Comparison of ENCODE assay signal across 10 cellular contexts in the genomic region with DNA sequence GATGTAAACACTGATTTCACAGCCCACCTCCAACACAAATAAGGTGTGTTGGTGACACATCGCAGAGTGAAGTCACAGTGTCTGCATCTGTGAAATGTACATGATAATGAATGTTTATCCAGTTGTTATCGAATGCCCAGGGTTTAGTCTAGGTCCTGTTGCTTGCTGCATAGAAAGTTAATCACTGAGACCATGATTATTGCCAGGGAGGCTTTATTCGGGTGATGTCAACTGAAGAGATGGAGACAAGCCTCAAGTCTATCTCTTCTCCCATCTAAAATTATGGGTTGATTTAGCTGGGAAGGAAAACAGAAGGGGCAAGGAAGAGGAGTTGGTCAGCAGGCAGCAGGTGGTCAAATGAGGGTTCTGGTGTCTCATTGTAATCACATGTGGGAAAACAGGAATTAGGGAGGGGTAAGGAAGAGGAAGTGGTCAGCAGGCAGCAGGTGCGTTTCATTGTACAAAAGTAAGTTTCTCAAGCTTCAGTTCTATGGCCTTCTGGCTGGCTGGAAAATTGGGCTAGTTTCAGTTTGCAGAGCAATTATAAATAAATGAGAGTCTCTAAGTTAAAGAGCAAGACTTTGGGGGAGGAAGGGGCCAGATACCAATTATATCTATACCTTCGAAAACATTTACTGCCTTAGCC.
A peak's percentile ranks its signal among the peaks of the same experiment; 100 is the strongest.
DNase-seq lines count a peak whose midpoint lies in the region; ATAC-seq lines count a peak whose summit lies in the region.
"Had no signal": no experiment of that assay in that cellular context is flagged by ENCODE, and none has a peak within 500 bp of the region (broad histone marks: within the 10 kb centered on the region; RNA-seq: fewer than 3 reads in every experiment).

No MANE protein-coding gene starts in this region.

- no peaks in the 10 kb centered on the region for H3K9me3 ChIP-seq in CD4-positive, CD25-positive, alpha-beta regulatory T cell (ENCODE audit: control insufficient read depth in 2 of 2, low read length in 2 of 2)
- H3K9me3 ChIP-seq: SJSA1 had no signal

- no peak overlapping the region for H3K4me3 ChIP-seq in CD4-positive, CD25-positive, alpha-beta regulatory T cell (ENCODE audit: low read depth, low read length)
- H3K4me3 ChIP-seq: SJSA1 had no signal

- peaks cover 23% of the 10 kb centered on the region for H3K27me3 Mint-ChIP-seq in CD4-positive, CD25-positive, alpha-beta regulatory T cell
- H3K27me3 Mint-ChIP-seq in activated CD8-positive, alpha-beta memory T cell treated with anti-CD3 and anti-CD28 coated beads, Interleukin-2, amount 10 ng/mL, durations not matched to agents 7 days and 5 days = peaks cover 2% of the 10 kb centered on the region
- H3K27me3 Mint-ChIP-seq in activated T-helper 17 cell treated with anti-CD3 and anti-CD28 coated beads, Interleukin-2, amount 50 U/mL, for 72 hours = no peaks in the 10 kb centered on the region

- no peak overlapping the region for H3K27ac ChIP-seq in CD4-positive, CD25-positive, alpha-beta regulatory T cell (ENCODE audit: insufficient read depth, low read length, poor library complexity, severe bottlenecking)

- peaks cover 0 to 8% (median 0%) of the 10 kb centered on the region in 7 donors for H3K9me3 Mint-ChIP-seq in CD4-positive, CD25-positive, alpha-beta regulatory T cell
- peaks cover 3% of the 10 kb centered on the region for H3K9me3 Mint-ChIP-seq in activated CD8-positive, alpha-beta memory T cell treated with anti-CD3 and anti-CD28 coated beads, Interleukin-2, amount 10 ng/mL, durations not matched to agents 7 days and 5 days (ENCODE audit: low read depth)
- no peaks in the 10 kb centered on the region for H3K9me3 Mint-ChIP-seq in activated T-helper 17 cell treated with anti-CD3 and anti-CD28 coated beads, Interleukin-2, amount 50 U/mL, for 72 hours

- CTCF ChIA-PET in activated CD8-positive, alpha-beta memory T cell treated with anti-CD3 and anti-CD28 coated beads, Interleukin-2, amount 10 ng/mL, durations not matched to agents 7 days and 5 days (lab: Charles Lee) = no interaction called here

- DNase-seq in CD4-positive, CD25-positive, alpha-beta regulatory T cell = no peak
- DNase-seq in NCI-H748 (lab: John Stamatoyannopoulos, UW; ENCODE audit: unreplicated experiment) (peak; percentile 91), EL (no peak), kidney glomerular epithelial cell (lab: John Stamatoyannopoulos, UW) (no peak)
- DNase-seq in activated CD8-positive, alpha-beta memory T cell treated with anti-CD3 and anti-CD28 coated beads, Interleukin-2, amount 10 ng/mL, durations not matched to agents 7 days and 5 days = no peak

- no peak overlapping the region for H3K4me3 Mint-ChIP-seq in CD4-positive, CD25-positive, alpha-beta regulatory T cell
- H3K4me3 Mint-ChIP-seq in activated CD8-positive, alpha-beta memory T cell treated with anti-CD3 and anti-CD28 coated beads, Interleukin-2, amount 10 ng/mL, durations not matched to agents 7 days and 5 days = no peak overlapping the region
- H3K4me3 Mint-ChIP-seq in activated T-helper 17 cell treated with anti-CD3 and anti-CD28 coated beads, Interleukin-2, amount 50 U/mL, for 72 hours = no peak overlapping the region

- H3K27me3 ChIP-seq in CD4-positive, CD25-positive, alpha-beta regulatory T cell (ENCODE audit: control insufficient read depth, insufficient read depth, low read length) = no peaks in the 10 kb centered on the region
- H3K27me3 ChIP-seq: SJSA1 had no signal

- H3K27ac Mint-ChIP-seq in CD4-positive, CD25-positive, alpha-beta regulatory T cell = peak overlapping the region in 2 of 3 donors; percentile 20 to 72
- no peak overlapping the region for H3K27ac Mint-ChIP-seq in activated CD8-positive, alpha-beta memory T cell treated with anti-CD3 and anti-CD28 coated beads, Interleukin-2, amount 10 ng/mL, durations not matched to agents 7 days and 5 days
- H3K27ac Mint-ChIP-seq in activated T-helper 17 cell treated with anti-CD3 and anti-CD28 coated beads, Interleukin-2, amount 50 U/mL, for 72 hours = no peak overlapping the region

- no peaks in the 10 kb centered on the region for H3K4me1 ChIP-seq in CD4-positive, CD25-positive, alpha-beta regulatory T cell (ENCODE audit: control insufficient read depth, insufficient read depth, low read length, poor library complexity, severe bottlenecking)

- H3K36me3 ChIP-seq in CD4-positive, CD25-positive, alpha-beta regulatory T cell (ENCODE audit: control insufficient read depth, insufficient read depth, low read length) = no peaks in the 10 kb centered on the region
- H3K36me3 ChIP-seq: SJSA1 had no signal

- ATAC-seq in CD4-positive, CD25-positive, alpha-beta regulatory T cell (ENCODE audit: low read depth in 2 of 2) = no peak
- peak; percentile 67 for ATAC-seq in GM19372 (IDR thresholded peaks at IDR 0.05; ENCODE audit: low read depth, unreplicated experiment)
- ATAC-seq in HG03103 (IDR thresholded peaks at IDR 0.05; ENCODE audit: low read depth, unreplicated experiment) = peak; percentile 64
- ATAC-seq in activated CD8-positive, alpha-beta memory T cell treated with anti-CD3 and anti-CD28 coated beads, Interleukin-2, amount 10 ng/mL, durations not matched to agents 7 days and 5 days = no peak
- no peak for ATAC-seq in activated T-helper 17 cell treated with anti-CD3 and anti-CD28 coated beads, Interleukin-2, amount 50 U/mL, for 72 hours (replicated peaks)
- ATAC-seq: esophagus mucosa had no signal

- H3K4me1 Mint-ChIP-seq in CD4-positive, CD25-positive, alpha-beta regulatory T cell = peaks cover 0 to 24% (median 6%) of the 10 kb centered on the region in 4 donors
- H3K4me1 Mint-ChIP-seq in activated CD8-positive, alpha-beta memory T cell treated with anti-CD3 and anti-CD28 coated beads, Interleukin-2, amount 10 ng/mL, durations not matched to agents 7 days and 5 days = peaks cover 16% of the 10 kb centered on the region
- peaks cover 12% of the 10 kb centered on the region for H3K4me1 Mint-ChIP-seq in activated T-helper 17 cell treated with anti-CD3 and anti-CD28 coated beads, Interleukin-2, amount 50 U/mL, for 72 hours

- no peaks in the 10 kb centered on the region for H3K36me3 Mint-ChIP-seq in CD4-positive, CD25-positive, alpha-beta regulatory T cell
- no peaks in the 10 kb centered on the region for H3K36me3 Mint-ChIP-seq in activated CD8-positive, alpha-beta memory T cell treated with anti-CD3 and anti-CD28 coated beads, Interleukin-2, amount 10 ng/mL, durations not matched to agents 7 days and 5 days
- H3K36me3 Mint-ChIP-seq in activated T-helper 17 cell treated with anti-CD3 and anti-CD28 coated beads, Interleukin-2, amount 50 U/mL, for 72 hours (ENCODE audit: low read depth) = no peaks in the 10 kb centered on the region

Comparison
In these comparisons a context has a peak if more than half of its experiments do, and no peak if none do; other contexts are left out.
1. ATAC-seq: peak in GM19372 (single experiment) and HG03103 (single experiment); none in CD4-positive, CD25-positive, alpha-beta regulatory T cell (0 of 2), activated CD8-positive, alpha-beta memory T cell treated with anti-CD3 and anti-CD28 coated beads, Interleukin-2, amount 10 ng/mL, durations not matched to agents 7 days and 5 days (single experiment) and activated T-helper 17 cell treated with anti-CD3 and anti-CD28 coated beads, Interleukin-2, amount 50 U/mL, for 72 hours (single experiment).
2. H3K27ac Mint-ChIP-seq: peak in CD4-positive, CD25-positive, alpha-beta regulatory T cell (2 of 3); none in activated CD8-positive, alpha-beta memory T cell treated with anti-CD3 and anti-CD28 coated beads, Interleukin-2, amount 10 ng/mL, durations not matched to agents 7 days and 5 days (single experiment) and activated T-helper 17 cell treated with anti-CD3 and anti-CD28 coated beads, Interleukin-2, amount 50 U/mL, for 72 hours (single experiment).